ENCODE assay signal across 8 cellular contexts in the genomic region with DNA sequence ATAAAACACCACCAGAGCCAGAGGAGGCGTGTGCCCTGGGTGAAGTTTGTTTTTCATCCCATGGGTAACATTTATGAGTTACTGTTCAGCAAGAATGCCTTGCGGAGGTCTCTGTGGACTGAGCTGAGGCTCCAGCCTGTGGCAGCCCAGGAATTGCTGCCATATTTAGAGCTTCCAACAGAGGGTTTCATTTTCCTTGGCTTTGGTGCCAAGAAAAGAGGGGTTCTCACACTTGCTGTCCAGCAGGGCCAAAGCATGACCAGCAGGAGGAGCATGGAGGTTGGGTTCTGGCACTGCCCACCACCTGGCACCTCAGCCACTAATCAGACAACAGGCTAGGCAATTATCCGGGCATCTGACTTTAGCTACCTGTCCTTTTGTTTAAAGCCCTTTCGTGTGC. TPM values are rescaled to one million over a fixed set of nuclear protein-coding genes. Genes with fewer than 3 reads are reported as not detected.
A peak's percentile ranks its signal among the peaks of the same experiment; 100 is the strongest.
DNase-seq lines count a peak whose midpoint lies in the region; ATAC-seq, FAIRE-seq and TF ChIP-seq lines count a peak whose summit lies in the region.
"Had no signal": no experiment of that assay in that cellular context is flagged by ENCODE, and none has a peak within 500 bp of the region (broad histone marks: within the 10 kb centered on the region; RNA-seq: fewer than 3 reads in every experiment).

No MANE protein-coding gene starts in this region.

- no peak overlapping the region for H3K27ac ChIP-seq in GM12878 (ENCODE audit: control insufficient read depth, insufficient read depth)
- H3K27ac ChIP-seq in keratinocyte (ENCODE audit: control insufficient read depth, insufficient read depth, low read length): peak overlapping the region; percentile 92
- H3K27ac ChIP-seq in thoracic aorta: peak overlapping the region; percentile 88 to 91

- no peaks in the 10 kb centered on the region for H3K9me1 ChIP-seq in keratinocyte (ENCODE audit: control insufficient read depth, extremely low read depth, insufficient read depth, low read length)

- H3K4me3 ChIP-seq in GM12878: no peak overlapping the region
- H3K4me3 ChIP-seq in keratinocyte (ENCODE audit: control insufficient read depth in 2 of 3, extremely low read depth in 1 of 3, insufficient read depth in 2 of 3, low read depth in 1 of 3, low read length in 3 of 3): no peak overlapping the region
- H3K4me3 ChIP-seq in thoracic aorta: peak overlapping the region; percentile 65

- peak overlapping the region; percentile 87 for H3K4me3 Mint-ChIP-seq in HFFc6

- no TSS peak for BruUV-seq in GM12878 (replicated peaks; lab: Mats Ljungman, UMichigan)

- H3K4me2 ChIP-seq in GM12878 (ENCODE audit: control insufficient read depth, insufficient read depth): no peak overlapping the region
- H3K4me2 ChIP-seq in keratinocyte (ENCODE audit: control insufficient read depth, extremely low read depth, insufficient read depth, low read depth, low read length): peak overlapping the region; percentile 77

- H3K27me3 ChIP-seq in GM12878 (replicated peaks in 1 of 2; ENCODE audit: control insufficient read depth in 2 of 2, insufficient read depth in 2 of 2, low read length in 1 of 2): peaks cover 0 to 4% of the 10 kb centered on the region in 2 experiments; a peak in 2 of 4 replicates
- H3K27me3 ChIP-seq in keratinocyte (ENCODE audit: control insufficient read depth, extremely low read depth, insufficient read depth, low read length): no peaks in the 10 kb centered on the region
- H3K27me3 ChIP-seq in thoracic aorta (replicated peaks; ENCODE audit: insufficient read depth): no peaks in the 10 kb centered on the region

- POLR2A ChIA-PET in GM12878 (lab: Charles Lee) (interaction anchor here (0.7 kb wide), 1 partner anchor 61 kb away, joined by 3 read pairs; no protein-coding TSS in a partner anchor), GM10248 (lab: Yijun Ruan, JAX) (no interaction called here)

- H3K9me3 ChIP-seq in GM12878 (replicated peaks; ENCODE audit: control insufficient read depth, insufficient read depth, low read length) (no peaks in the 10 kb centered on the region), keratinocyte (ENCODE audit: control insufficient read depth, low read depth, low read length) (no peaks in the 10 kb centered on the region), thoracic aorta (no peaks in the 10 kb centered on the region)

- ATAC-seq in GM12878 (peak; percentile 33; the same call in 1 of the 3 replicates), thoracic aorta (ENCODE audit: insufficient number of reproducible peaks, low FRiP score, low read depth) (peak; percentile 11)

- H3K79me2 ChIP-seq in GM12878 (ENCODE audit: control insufficient read depth, insufficient read depth, low read length) (no peaks in the 10 kb centered on the region), keratinocyte (ENCODE audit: control insufficient read depth, insufficient read depth, low read length) (peaks cover 56% of the 10 kb centered on the region)

- H3K36me3 ChIP-seq in GM12878 (ENCODE audit: control insufficient read depth in 2 of 2, insufficient read depth in 2 of 2, low read length in 1 of 2): no peaks in the 10 kb centered on the region
- peaks cover 0 to 5% of the 10 kb centered on the region in 2 experiments for H3K36me3 ChIP-seq in keratinocyte (ENCODE audit: control insufficient read depth in 2 of 2, extremely low read depth in 1 of 2, insufficient read depth in 2 of 2, low read length in 2 of 2)
- no peaks in the 10 kb centered on the region for H3K36me3 ChIP-seq in thoracic aorta

- FAIRE-seq in GM12878 (lab: Jason Lieb, UNC) (no peak), keratinocyte (lab: Jason Lieb, UNC) (no peak)

- 44% methylated on average over 4 of the region's 4 CpGs for WGBS in GM12878 (ENCODE audit: insufficient coverage, insufficient replicate concordance, low lambda C conversion rate, missing lambda C conversion rate)

- DNase-seq in HFFc6: no peak
- DNase-seq in GM12878 (ENCODE audit: low read depth, low spot score): no peak
- no peak for DNase-seq in keratinocyte (ENCODE audit: low read depth, low spot score)
- no peak for DNase-seq in thoracic aorta (ENCODE audit: low spot score)
- DNase-seq in NCI-H187 treated with DMSO at 0.1 percent for 48 hours (lab: John Stamatoyannopoulos, UW): no peak
- no peak for DNase-seq in NCI-H1436 treated with DMSO at 0.1 percent for 48 hours (lab: John Stamatoyannopoulos, UW)
- DNase-seq in GM10248 (ENCODE audit: extremely low spot score): no peak
- DNase-seq: NCI-H1048 had no signal

- no peak for TF ChIP-seq POLR2A in GM12878 (IDR thresholded peaks at IDR 0.05; ENCODE audit: low read depth, low read length)

- peak overlapping the region; percentile 92 for H3K27ac Mint-ChIP-seq in HFFc6

- no peaks in the 10 kb centered on the region for H3K9me3 Mint-ChIP-seq in HFFc6

- H3K9ac ChIP-seq in GM12878 (ENCODE audit: control insufficient read depth, insufficient read depth, low read length) (no peak overlapping the region), keratinocyte (ENCODE audit: control insufficient read depth, extremely low read depth, insufficient read depth, low read length) (peak overlapping the region; percentile 30)

- dilution Hi-C loops in keratinocyte (cut with MboI; ENCODE audit: extremely low pct_ligation_motif_present, low sequenced_read_pairs): no loop called here

- no peaks in the 10 kb centered on the region for H3K27me3 Mint-ChIP-seq in HFFc6 (ENCODE audit: insufficient read depth)

- H3K36me3 Mint-ChIP-seq in HFFc6 (ENCODE audit: low read depth): peaks cover 5% of the 10 kb centered on the region

- TF ChIP-seq EP300 in GM12878 (IDR thresholded peaks at IDR 0.05; ENCODE audit: borderline replicate concordance in 1 of 2, control insufficient read depth in 1 of 2, low read depth in 2 of 2, low read length in 2 of 2): no peak

- intact Hi-C loops in GM12878 (cut with micrococcal nuclease; ENCODE audit: unreplicated experiment): no loop called here

- H3K4me1 Mint-ChIP-seq in HFFc6 (ENCODE audit: low read depth): peaks cover 88% of the 10 kb centered on the region

- RAD21 ChIA-PET in GM12878 (lab: Charles Lee; ENCODE audit: unreplicated experiment): interaction anchor here (1.6 kb wide), 1 partner anchor 103 kb away, joined by 3 read pairs; no protein-coding TSS in a partner anchor

- H3K4me1 ChIP-seq in GM12878 (ENCODE audit: control insufficient read depth, insufficient read depth, low read length): no peaks in the 10 kb centered on the region
- H3K4me1 ChIP-seq in keratinocyte (ENCODE audit: control insufficient read depth, extremely low read depth, insufficient read depth, low read length): peaks cover 94% of the 10 kb centered on the region
- H3K4me1 ChIP-seq in thoracic aorta (ENCODE audit: control insufficient read depth in 1 of 2, low read depth in 2 of 2): peaks cover 67 to 95% of the 10 kb centered on the region in 2 donors

- peak; percentile 70 for TF ChIP-seq CTCF in HFFc6 (IDR thresholded peaks at IDR 0.05)
- peak in 1 of 3 experiments; percentile 20; a peak in 2 of 6 replicates for TF ChIP-seq CTCF in GM12878 (IDR thresholded peaks at IDR 0.05 in 2 of 3, conservative IDR thresholded peaks at IDR 0.05 in 1 of 3; ENCODE audit: control insufficient read depth in 2 of 3, extremely low read depth in 1 of 3, insufficient read depth in 1 of 3, low read depth in 3 of 3, low read length in 3 of 3)
- TF ChIP-seq CTCF in keratinocyte (optimal IDR thresholded peaks at IDR 0.05 in 1 of 3, IDR thresholded peaks at IDR 0.05 in 1 of 3, conservative IDR thresholded peaks at IDR 0.05 in 1 of 3; ENCODE audit: extremely low read depth in 1 of 3, insufficient read depth in 2 of 3, low read length in 3 of 3): peak; percentile 23 to 35 (median 26)
- peak; percentile 44 for TF ChIP-seq CTCF in thoracic aorta (IDR thresholded peaks at IDR 0.05)
- TF ChIP-seq CTCF in GM10248 (IDR thresholded peaks at IDR 0.05; ENCODE audit: control extremely low read depth, extremely low read depth, low read depth, missing control alignments): no peak

- TF ChIP-seq RAD21 in GM12878 (IDR thresholded peaks at IDR 0.05; ENCODE audit: insufficient read depth, low read depth, low read length): no peak; the same call in 1 of the 2 replicates

- H4K20me1 ChIP-seq in GM12878 (ENCODE audit: control insufficient read depth, insufficient read depth): no peaks in the 10 kb centered on the region
- no peaks in the 10 kb centered on the region for H4K20me1 ChIP-seq in keratinocyte (ENCODE audit: control insufficient read depth, extremely low read depth, insufficient read depth, low read length)

- H2AFZ ChIP-seq in GM12878 (ENCODE audit: control insufficient read depth, low read depth, low read length) (no peak overlapping the region), keratinocyte (ENCODE audit: control insufficient read depth, low read length) (no peak overlapping the region)

- in situ Hi-C loops in GM12878 (cut with MboI): no loop called here

- CTCF ChIA-PET in GM12878 (lab: Yijun Ruan, JAX) (interaction anchor here (0.6 to 1.2 kb wide), 5 partner anchors 8 to 255 kb away, joined by 3 read pairs; no protein-coding TSS in a partner anchor), GM10248 (lab: Yijun Ruan, JAX) (interaction anchor here (0.8 to 1.4 kb wide), 4 partner anchors 8 to 341 kb away, joined by 3 to 4 read pairs (median 4); no protein-coding TSS in a partner anchor)

- SMC1A ChIA-PET in GM12878 (lab: Charles Lee; ENCODE audit: uncharacterized antibody, unreplicated experiment): interaction anchor here (0.8 to 1.6 kb wide), 7 partner anchors 10 to 30 kb away, joined by 3 to 6 read pairs (median 3); no protein-coding TSS in a partner anchor

RNA-seq across cellular contexts. Expression of a gene that starts 36.7 kb away (rescaled TPM):
- total RNA-seq in HFFc6 (2021; fragmentation: NEBNext Ultra II Directional; extraction: Animal tissue kit (Norgen Biotek cat#: 25700)): 100 to 1,000 TPM in 4 of 6 experiments, 10 to 100 TPM in 2; 93.5 to 115 (median 101) TPM
- 17.2 and 18.5 TPM in 2 replicates for total RNA-seq in GM12878 (2013; cell fraction: nucleolus; rRNA removed)
- 1.3 and 1.5 TPM in 2 replicates for total RNA-seq in GM12878 (2014; rRNA removed)
- total RNA-seq in GM12878 (2014; rRNA removed; fragmentation: Illumina TruSeq; extraction: Trizol): 0.18 and 0.51 TPM in 2 replicates
- total RNA-seq in GM12878 (2021): 1.5 and 2.5 TPM in 2 replicates
- 0.07 TPM for polyA plus RNA-seq in GM12878 (2011; ENCODE audit: low read depth)
- polyA plus RNA-seq in GM12878 (2011; rRNA removed): 7.0 and 22.0 TPM in 2 replicates
- 7.8 and 12.6 TPM in 2 replicates for polyA plus RNA-seq in GM12878 (2011; cell fraction: cytosol; rRNA removed)
- polyA plus RNA-seq in GM12878 (2011; cell fraction: nucleus; rRNA removed): 25.0 and 34.5 TPM in 2 replicates
- polyA plus RNA-seq in GM12878 (2012): 0.30 and 0.76 TPM in 2 replicates
- polyA plus RNA-seq in GM12878 (2014; fragmentation: Illumina TruSeq; extraction: Trizol): 0.95 and 1.3 TPM in 2 replicates
- under 1 TPM in 1 of 2 experiments, not detected in 1; 0.11 TPM for polyA plus RNA-seq in GM12878 (2014; fragmentation: Nextera tagmentation; extraction: Ambion mirVana)
- polyA plus RNA-seq in GM12878 (2014; rRNA removed): 0.69 and 1.3 TPM in 2 replicates
- under 1 TPM; 0.23 to 0.62 TPM for polyA plus RNA-seq in GM12878 (2016; fragmentation: Nextera tagmentation; extraction: Ambion mirVana)
- polyA minus RNA-seq in GM12878 (2011; rRNA and poly(A)+ RNA removed): 13.5 and 20.9 TPM in 2 replicates
- polyA minus RNA-seq in GM12878 (2011; cell fraction: cytosol; rRNA and poly(A)+ RNA removed): 13.9 and 15.5 TPM in 2 replicates
- polyA minus RNA-seq in GM12878 (2011; cell fraction: nucleus; rRNA and poly(A)+ RNA removed): 15.7 and 27.0 TPM in 2 replicates
- 91.0 to 153 TPM (median 96.7 TPM) in 3 replicates for polyA plus RNA-seq in keratinocyte
- polyA plus RNA-seq in keratinocyte (2011; ENCODE audit: low read depth): 38.1 TPM
- 102 and 135 TPM in 2 replicates for polyA plus RNA-seq in keratinocyte (2011; cell fraction: cytosol; rRNA removed)
- 154 and 178 TPM in 2 replicates for polyA plus RNA-seq in keratinocyte (2011; cell fraction: nucleus; rRNA removed)
- 76.1 and 76.9 TPM in 2 replicates for polyA plus RNA-seq in keratinocyte (2012; ENCODE audit: low replicate concordance)
- 99.9 to 166 TPM (median 147 TPM) in 3 replicates for polyA minus RNA-seq in keratinocyte
- polyA minus RNA-seq in keratinocyte (2011; cell fraction: cytosol; rRNA and poly(A)+ RNA removed): 168 TPM
- 123 and 210 TPM in 2 replicates for polyA minus RNA-seq in keratinocyte (2011; cell fraction: nucleus; rRNA and poly(A)+ RNA removed)
- 100 to 1,000 TPM; 517 to 667 TPM for total RNA-seq in thoracic aorta

Comparison
In these comparisons a context has a peak if more than half of its experiments do, and no peak if none do; other contexts are left out.
1. RNA of a gene that starts 36.7 kb away (total RNA-seq): 517 to 667 TPM in thoracic aorta and 93.5 to 115 TPM in HFFc6; 0.18 to 18.5 TPM in GM12878; every median in the first group is over 4 times any median in the second.